In genomic region chr1:199774433-199775089, GRCh38 we compare ENCODE assay signal across 16 cellular contexts.
A peak's percentile ranks its signal among the peaks of the same experiment; 100 is the strongest.
DNase-seq lines count a peak whose midpoint lies in the region; ATAC-seq and TF ChIP-seq lines count a peak whose summit lies in the region.
"Had no signal": no experiment of that assay in that cellular context is flagged by ENCODE, and none has a peak within 500 bp of the region (broad histone marks: within the 10 kb centered on the region; RNA-seq: fewer than 3 reads in every experiment).

No MANE protein-coding gene starts in this region.

- H3K27ac ChIP-seq in brain microvascular endothelial cell (no peak overlapping the region), psoas muscle (no peak overlapping the region)
- H3K27ac ChIP-seq: gastroesophageal sphincter, SK-N-MC, skin epidermis had no signal

- WGBS in psoas muscle, 3 donors, result 34 to 47% (median 42%) methylated on average over 1 of the region's 1 CpG

- TF ChIP-seq CTCF in brain microvascular endothelial cell (IDR thresholded peaks at IDR 0.05; ENCODE audit: low read depth, low read length, missing control alignments) (no peak), psoas muscle (IDR thresholded peaks at IDR 0.05) (no peak)

- H3K4me3 ChIP-seq in MG63 (no peak overlapping the region), brain microvascular endothelial cell (ENCODE audit: low read depth, low read length) (no peak overlapping the region), psoas muscle (no peak overlapping the region)
- H3K4me3 ChIP-seq: gastroesophageal sphincter, SK-N-MC, skin epidermis had no signal

- H3K9me3 ChIP-seq in MG63 (no peaks in the 10 kb centered on the region), psoas muscle (no peaks in the 10 kb centered on the region)
- H3K9me3 ChIP-seq: gastroesophageal sphincter had no signal

- ATAC-seq in HG03469 (IDR thresholded peaks at IDR 0.05; ENCODE audit: unreplicated experiment) (no peak), psoas muscle (no peak)
- ATAC-seq: gastroesophageal sphincter, left cardiac atrium had no signal

- H3K27me3 ChIP-seq in MG63, result no peaks in the 10 kb centered on the region
- no peaks in the 10 kb centered on the region for H3K27me3 ChIP-seq in brain microvascular endothelial cell (replicated peaks)
- no peaks in the 10 kb centered on the region for H3K27me3 ChIP-seq in psoas muscle (ENCODE audit: insufficient read depth in 3 of 3, low read length in 2 of 3)
- H3K27me3 ChIP-seq: gastroesophageal sphincter had no signal

- H3K4me1 ChIP-seq in psoas muscle, result no peaks in the 10 kb centered on the region
- H3K4me1 ChIP-seq: gastroesophageal sphincter had no signal

- in situ Hi-C loops in brain microvascular endothelial cell (cut with HindIII; ENCODE audit: low pct_ligation_motif_present, low sequenced_read_pairs), result no loop called here

- H3K36me3 ChIP-seq in MG63, result no peaks in the 10 kb centered on the region
- H3K36me3 ChIP-seq in brain microvascular endothelial cell (replicated peaks), result no peaks in the 10 kb centered on the region
- no peaks in the 10 kb centered on the region for H3K36me3 ChIP-seq in psoas muscle (ENCODE audit: insufficient read depth in 1 of 2, low read depth in 1 of 2)
- H3K36me3 ChIP-seq: gastroesophageal sphincter had no signal

- DNase-seq in ELR (ENCODE audit: low read depth) (peak; percentile 35), MG63 (peak; percentile 6), brain microvascular endothelial cell (peak; percentile 7), lung microvascular endothelial cell (ENCODE audit: low read depth in 2 of 2) (peak; percentile 39 to 79), psoas muscle (no peak)
- DNase-seq in NK-92 treated with Interleukin-12 subunit alpha and Interleukin-12 subunit beta, amount 100 ng/mL, for 24 hours (lab: John Stamatoyannopoulos, UW), result no peak
- DNase-seq in stimulated activated CD8-positive, alpha-beta memory T cell treated with anti-CD3 and anti-CD28 coated beads, Interleukin-4, amount 100 ng/mL, for 48 hours, result no peak
- DNase-seq: activated naive CD4-positive, alpha-beta T cell treated with anti-CD3 and anti-CD28 coated beads, Interleukin-2, amount 50 U/mL, for 16 hours; CD4-positive, alpha-beta T cell; left cardiac atrium; MM.1S; NCI-H526 had no signal

- intact Hi-C loops in psoas muscle (cut with DNase I), result no loop called here

Comparison
In these comparisons a context has a peak if more than half of its experiments do, and no peak if none do; other contexts are left out.
1. DNase-seq: peak in ELR (single experiment), MG63 (single experiment), brain microvascular endothelial cell (single experiment) and lung microvascular endothelial cell (2 of 2); none in NK-92 treated with Interleukin-12 subunit alpha and Interleukin-12 subunit beta, amount 100 ng/mL, for 24 hours (single experiment), stimulated activated CD8-positive, alpha-beta memory T cell treated with anti-CD3 and anti-CD28 coated beads, Interleukin-4, amount 100 ng/mL, for 48 hours (single experiment) and psoas muscle (0 of 2).